Comparison of ENCODE assay signal across 13 cellular contexts in the genomic region with DNA sequence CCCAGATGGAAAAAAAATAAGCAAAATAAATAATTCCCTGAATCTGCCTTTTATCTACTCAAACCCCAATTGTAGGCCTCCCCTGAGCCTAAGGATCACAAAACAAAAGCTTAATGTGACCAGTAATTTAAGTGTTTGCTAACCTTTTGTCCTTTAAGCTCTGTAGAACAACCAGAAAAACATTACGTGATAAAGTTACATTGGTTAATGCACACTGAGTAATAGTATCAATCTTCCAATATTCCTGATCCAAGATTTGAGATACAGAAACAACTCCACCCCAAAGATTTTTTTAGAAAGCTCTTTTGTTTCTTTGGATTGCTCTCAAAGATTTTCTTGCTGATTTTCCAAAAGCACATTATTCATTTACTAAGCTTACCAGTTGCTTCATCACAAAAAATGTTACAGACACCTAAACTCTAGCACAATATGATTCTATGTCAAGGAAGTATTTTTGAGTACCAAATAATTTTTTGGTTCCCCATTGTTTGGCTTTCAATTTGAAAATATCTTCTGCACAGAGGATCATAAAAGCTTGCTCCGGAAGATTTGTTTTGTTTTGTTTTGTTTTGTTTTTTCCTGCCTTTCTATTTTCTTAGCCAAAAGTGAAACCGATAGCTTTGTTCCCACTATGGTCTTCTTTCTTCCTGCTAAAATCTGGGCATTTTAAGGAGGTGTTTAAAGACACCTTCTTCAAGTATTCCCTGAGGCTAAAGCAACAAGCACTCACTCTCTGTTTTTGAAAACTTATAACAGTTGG. TPM values are rescaled to one million over a fixed set of nuclear protein-coding genes. Genes with fewer than 3 reads are reported as not detected.
DNase-seq lines count a peak whose midpoint lies in the region; ATAC-seq and TF ChIP-seq lines count a peak whose summit lies in the region.
"Had no signal": no experiment of that assay in that cellular context is flagged by ENCODE, and none has a peak within 500 bp of the region (broad histone marks: within the 10 kb centered on the region; RNA-seq: fewer than 3 reads in every experiment).

No MANE protein-coding gene starts in this region.

- CTCF ChIA-PET in OCI-LY7 (lab: Charles Lee; ENCODE audit: unreplicated experiment), result no interaction called here

- no peaks in the 10 kb centered on the region for H3K27me3 Mint-ChIP-seq in mesothelial cell of epicardium (ENCODE audit: low read depth)

- H3K9me3 ChIP-seq in breast epithelium, result no peaks in the 10 kb centered on the region
- no peaks in the 10 kb centered on the region for H3K9me3 ChIP-seq in upper lobe of right lung
- no peaks in the 10 kb centered on the region for H3K9me3 ChIP-seq in OCI-LY7 (ENCODE audit: low read length)

- TF ChIP-seq CTCF in breast epithelium (IDR thresholded peaks at IDR 0.05) (no peak), mesothelial cell of epicardium (IDR thresholded peaks at IDR 0.05; ENCODE audit: unreplicated experiment) (no peak), upper lobe of right lung (IDR thresholded peaks at IDR 0.05) (no peak), OCI-LY7 (conservative IDR thresholded peaks at IDR 0.05; ENCODE audit: low read length) (no peak)

- H3K36me3 Mint-ChIP-seq in mesothelial cell of epicardium, result no peaks in the 10 kb centered on the region
- H3K36me3 Mint-ChIP-seq: stimulated activated naive B cell treated with anti-CD40 and anti-IgM and Interleukin-4, amounts not matched to agents 10 μg/mL and 1 μg/mL and 100 μg/mL, for 72 hours had no signal

- no peaks in the 10 kb centered on the region for H3K79me2 ChIP-seq in OCI-LY7 (ENCODE audit: insufficient read depth, low read depth, low read length)

- intact Hi-C loops in breast epithelium (cut with DNase I; ENCODE audit: low total_unique reads), result no loop called here
- intact Hi-C loops in upper lobe of right lung (cut with DNase I), result no loop called here
- intact Hi-C loops in OCI-LY7 (cut with micrococcal nuclease; ENCODE audit: unreplicated experiment), result no loop called here

- POLR2A ChIA-PET in OCI-LY7 (lab: Charles Lee), result interaction anchor here (0.7 kb wide), 1 partner anchor 387 kb away, joined by 3 read pairs; no protein-coding TSS in a partner anchor

- no peak overlapping the region for H3K4me3 Mint-ChIP-seq in mesothelial cell of epicardium
- H3K4me3 Mint-ChIP-seq: memory B cell; stimulated activated naive B cell treated with anti-CD40 and anti-IgM and Interleukin-4, amounts not matched to agents 10 μg/mL and 1 μg/mL and 100 μg/mL, for 72 hours had no signal

- H3K9me3 Mint-ChIP-seq in mesothelial cell of epicardium, result no peaks in the 10 kb centered on the region
- H3K9me3 Mint-ChIP-seq: memory B cell; stimulated activated naive B cell treated with anti-CD40 and anti-IgM and Interleukin-4, amounts not matched to agents 10 μg/mL and 1 μg/mL and 100 μg/mL, for 72 hours had no signal

- H3K9me2 ChIP-seq in OCI-LY7 (ENCODE audit: insufficient read depth, low read length), result no peaks in the 10 kb centered on the region

- H3K4me1 Mint-ChIP-seq in mesothelial cell of epicardium, result peaks cover 21% of the 10 kb centered on the region
- H3K4me1 Mint-ChIP-seq: memory B cell; stimulated activated naive B cell treated with anti-CD40 and anti-IgM and Interleukin-4, amounts not matched to agents 10 μg/mL and 1 μg/mL and 100 μg/mL, for 72 hours had no signal

- H3K4me3 ChIP-seq in breast epithelium, result peak overlapping the region; percentile 25 to 58 (median 31)
- peak overlapping the region; percentile 34 for H3K4me3 ChIP-seq in upper lobe of right lung
- no peak overlapping the region for H3K4me3 ChIP-seq in OCI-LY7 (ENCODE audit: low read depth, low read length, poor library complexity, severe bottlenecking)

- no peak overlapping the region for H2AFZ ChIP-seq in OCI-LY7 (ENCODE audit: low read length)

- H3K4me1 ChIP-seq in breast epithelium, result no peaks in the 10 kb centered on the region
- H3K4me1 ChIP-seq in upper lobe of right lung, result no peaks in the 10 kb centered on the region
- H3K4me1 ChIP-seq in OCI-LY7 (ENCODE audit: insufficient read depth, low read length, poor library complexity, severe bottlenecking), result no peaks in the 10 kb centered on the region

- no peak for ATAC-seq in upper lobe of right lung
- ATAC-seq in GM19023 (IDR thresholded peaks at IDR 0.05; ENCODE audit: unreplicated experiment), result no peak
- ATAC-seq: stimulated activated naive B cell treated with anti-CD40 and anti-IgM and Interleukin-4, amounts not matched to agents 10 μg/mL and 1 μg/mL and 100 μg/mL, for 72 hours had no signal

- TF ChIP-seq POLR2A in breast epithelium (IDR thresholded peaks at IDR 0.05), result no peak

- H3K27ac Mint-ChIP-seq in mesothelial cell of epicardium, result peak overlapping the region; percentile 41
- H3K27ac Mint-ChIP-seq: memory B cell; stimulated activated naive B cell treated with anti-CD40 and anti-IgM and Interleukin-4, amounts not matched to agents 10 μg/mL and 1 μg/mL and 100 μg/mL, for 72 hours had no signal

- no peaks in the 10 kb centered on the region for H4K20me1 ChIP-seq in OCI-LY7 (ENCODE audit: insufficient read depth, low read length)

- no peak overlapping the region for H3K27ac ChIP-seq in breast epithelium
- H3K27ac ChIP-seq in upper lobe of right lung, result no peak overlapping the region
- H3K27ac ChIP-seq in OCI-LY7 (ENCODE audit: low read depth, low read length, poor library complexity, severe bottlenecking), result no peak overlapping the region
- H3K27ac ChIP-seq: KMS-11 had no signal

- BruUV-seq in OCI-LY7 (replicated peaks; lab: Mats Ljungman, UMichigan), result no TSS peak

- H3K4me2 ChIP-seq in OCI-LY7 (ENCODE audit: low read length), result no peak overlapping the region
- H3K4me2 ChIP-seq: KMS-11 had no signal

- peak; percentile 3 for DNase-seq in NCI-H1105 treated with DMSO at 0.1 percent for 48 hours (lab: John Stamatoyannopoulos, UW)
- DNase-seq in NCI-H1105 (lab: John Stamatoyannopoulos, UW), result no peak
- no peak for DNase-seq in breast epithelium (ENCODE audit: low spot score in 2 of 2)
- no peak for DNase-seq in mesothelial cell of epicardium (ENCODE audit: low spot score in 2 of 2, unreplicated experiment in 2 of 2)
- no peak for DNase-seq in upper lobe of right lung
- no peak for DNase-seq in GF-D8 (lab: John Stamatoyannopoulos, UW)
- no peak for DNase-seq in OCI-LY7 (ENCODE audit: low spot score)
- DNase-seq: 8988T; stimulated activated naive B cell treated with anti-CD40 and anti-IgM and Interleukin-4, amounts not matched to agents 10 μg/mL and 1 μg/mL and 100 μg/mL, for 72 hours had no signal

- no peaks in the 10 kb centered on the region for H3K36me3 ChIP-seq in breast epithelium
- H3K36me3 ChIP-seq in upper lobe of right lung, result no peaks in the 10 kb centered on the region
- H3K36me3 ChIP-seq in OCI-LY7 (ENCODE audit: insufficient read depth, low read length), result no peaks in the 10 kb centered on the region

- H3K27me3 ChIP-seq in breast epithelium (no peaks in the 10 kb centered on the region), upper lobe of right lung (no peaks in the 10 kb centered on the region)

RNA-seq across cellular contexts. Expression of gene TRIL, which starts 54.2 kb away (rescaled TPM):
- total RNA-seq in breast epithelium (1 to 10 TPM in 2 of 3 donors, under 1 TPM in 1; 0.48 to 8.3 (median 8.2) TPM), mesothelial cell of epicardium (11.9 to 14.2 TPM (median 13.4 TPM) in 3 replicates), upper lobe of right lung (6.5 TPM), OCI-LY7 (2022) (not detected in 2 replicates)
- total RNA-seq in OCI-LY7 (2014; rRNA removed; shearing (Covaris generic)), result not detected in 2 replicates
- total RNA-seq: T-helper 2 cell treated with Interferon-gamma antibody and Interleukin-4, amounts not matched to agents 100 ng/mL and 5 ng/mL, for 36 hours had no signal
